Comparison of ENCODE assay signal across 15 cellular contexts in genomic region chr1:224637510-224637909, GRCh38. TPM values are rescaled to one million over a fixed set of nuclear protein-coding genes. Genes with fewer than 3 reads are reported as not detected.
DNase-seq lines count a peak whose midpoint lies in the region; ATAC-seq lines count a peak whose summit lies in the region.
"Had no signal": no experiment of that assay in that cellular context is flagged by ENCODE, and none has a peak within 500 bp of the region (broad histone marks: within the 10 kb centered on the region; RNA-seq: fewer than 3 reads in every experiment).

No MANE protein-coding gene starts in this region.

- ATAC-seq in stimulated activated effector memory CD8-positive, alpha-beta T cell treated with anti-CD3 and anti-CD28 coated beads, Interleukin-12 subunit alpha, Interleukin-12 subunit beta, amount 100 ng/mL, for 72 hours: peak; percentile 52
- no peak for ATAC-seq in GM21786 (IDR thresholded peaks at IDR 0.05; ENCODE audit: unreplicated experiment)
- ATAC-seq in HG02870 (IDR thresholded peaks at IDR 0.05; ENCODE audit: unreplicated experiment): no peak

- peaks cover 80% of the 10 kb centered on the region for H3K4me1 ChIP-seq in SJSA1 (replicated peaks)

- DNase-seq in activated CD4-positive, alpha-beta memory T cell treated with anti-CD3 and anti-CD28 coated beads for 36 hours: peak; percentile 18
- no peak for DNase-seq in activated CD4-positive, alpha-beta memory T cell treated with anti-CD3 and anti-CD28 coated beads, Interleukin-2, amount 10 ng/mL, durations not matched to agents 7 days and 5 days
- DNase-seq in SJSA1 (ENCODE audit: low read depth in 1 of 2, low spot score in 2 of 2): peak; percentile 98 to 99
- DNase-seq in fibroblast of gingiva (ENCODE audit: low read depth): peak; percentile 42
- no peak for DNase-seq in stimulated activated effector memory CD8-positive, alpha-beta T cell treated with anti-CD3 and anti-CD28 coated beads, Interleukin-12 subunit alpha, Interleukin-12 subunit beta, amount 100 ng/mL, for 72 hours (ENCODE audit: low spot score in 2 of 2)
- DNase-seq in NOMO-1 (lab: John Stamatoyannopoulos, UW; ENCODE audit: unreplicated experiment in 2 of 2): no peak
- DNase-seq: NCI-H446 treated with DMSO at 0.1 percent for 48 hours; stimulated activated CD4-positive, alpha-beta T cell treated with anti-CD3 and anti-CD28 coated beads, Interleukin-15, amount 100 ng/mL, for 24 hours; stimulated activated naive CD4-positive, alpha-beta T cell treated with Interleukin-2 at 50 U/mL for 16 hours; SW 1271 had no signal

- CTCF ChIA-PET in activated CD4-positive, alpha-beta memory T cell treated with anti-CD3 and anti-CD28 coated beads for 36 hours (lab: Charles Lee): interaction anchor here (0.6 kb wide), 1 partner anchor 14 kb away, joined by 3 read pairs; no protein-coding TSS in a partner anchor
- CTCF ChIA-PET in activated CD4-positive, alpha-beta memory T cell treated with anti-CD3 and anti-CD28 coated beads, Interleukin-2, amount 10 ng/mL, durations not matched to agents 7 days and 5 days (lab: Charles Lee): interaction anchor here (1.0 to 1.4 kb wide), 2 partner anchors 10 to 14 kb away, joined by 3 read pairs; no protein-coding TSS in a partner anchor

- H3K36me3 ChIP-seq in SJSA1: no peaks in the 10 kb centered on the region

- H3K9me3 ChIP-seq in SJSA1 (replicated peaks): no peaks in the 10 kb centered on the region

- peaks cover 9% of the 10 kb centered on the region for H3K4me1 Mint-ChIP-seq in activated CD4-positive, alpha-beta memory T cell treated with anti-CD3 and anti-CD28 coated beads for 36 hours (ENCODE audit: low read depth)
- peaks cover 18% of the 10 kb centered on the region for H3K4me1 Mint-ChIP-seq in activated CD4-positive, alpha-beta memory T cell treated with anti-CD3 and anti-CD28 coated beads, Interleukin-2, amount 10 ng/mL, durations not matched to agents 7 days and 5 days
- peaks cover 9% of the 10 kb centered on the region for H3K4me1 Mint-ChIP-seq in stimulated activated effector memory CD8-positive, alpha-beta T cell treated with anti-CD3 and anti-CD28 coated beads, Interleukin-12 subunit alpha, Interleukin-12 subunit beta, amount 100 ng/mL, for 72 hours
- H3K4me1 Mint-ChIP-seq: B cell, IgD-negative memory B cell had no signal

- peak overlapping the region; percentile 88 for H3K27ac ChIP-seq in SJSA1
- H3K27ac ChIP-seq: hepatocyte had no signal

- H3K27me3 ChIP-seq in SJSA1 (replicated peaks): no peaks in the 10 kb centered on the region
- H3K27me3 ChIP-seq: hepatocyte had no signal

- POLR2A ChIA-PET in activated CD4-positive, alpha-beta memory T cell treated with anti-CD3 and anti-CD28 coated beads for 36 hours (lab: Charles Lee): no interaction called here
- POLR2A ChIA-PET in activated CD4-positive, alpha-beta memory T cell treated with anti-CD3 and anti-CD28 coated beads, Interleukin-2, amount 10 ng/mL, durations not matched to agents 7 days and 5 days (lab: Charles Lee): no interaction called here

- H3K27me3 Mint-ChIP-seq in activated CD4-positive, alpha-beta memory T cell treated with anti-CD3 and anti-CD28 coated beads for 36 hours: no peaks in the 10 kb centered on the region
- H3K27me3 Mint-ChIP-seq in activated CD4-positive, alpha-beta memory T cell treated with anti-CD3 and anti-CD28 coated beads, Interleukin-2, amount 10 ng/mL, durations not matched to agents 7 days and 5 days: peaks cover 5% of the 10 kb centered on the region

- no peaks in the 10 kb centered on the region for H3K36me3 Mint-ChIP-seq in activated CD4-positive, alpha-beta memory T cell treated with anti-CD3 and anti-CD28 coated beads for 36 hours
- H3K36me3 Mint-ChIP-seq in activated CD4-positive, alpha-beta memory T cell treated with anti-CD3 and anti-CD28 coated beads, Interleukin-2, amount 10 ng/mL, durations not matched to agents 7 days and 5 days (ENCODE audit: low read depth): no peaks in the 10 kb centered on the region
- H3K36me3 Mint-ChIP-seq in stimulated activated effector memory CD8-positive, alpha-beta T cell treated with anti-CD3 and anti-CD28 coated beads, Interleukin-12 subunit alpha, Interleukin-12 subunit beta, amount 100 ng/mL, for 72 hours: no peaks in the 10 kb centered on the region
- H3K36me3 Mint-ChIP-seq: IgD-negative memory B cell had no signal

- H3K27ac Mint-ChIP-seq in activated CD4-positive, alpha-beta memory T cell treated with anti-CD3 and anti-CD28 coated beads for 36 hours: no peak overlapping the region
- H3K27ac Mint-ChIP-seq in activated CD4-positive, alpha-beta memory T cell treated with anti-CD3 and anti-CD28 coated beads, Interleukin-2, amount 10 ng/mL, durations not matched to agents 7 days and 5 days: no peak overlapping the region
- H3K27ac Mint-ChIP-seq in stimulated activated effector memory CD8-positive, alpha-beta T cell treated with anti-CD3 and anti-CD28 coated beads, Interleukin-12 subunit alpha, Interleukin-12 subunit beta, amount 100 ng/mL, for 72 hours: no peak overlapping the region
- H3K27ac Mint-ChIP-seq: B cell, IgD-negative memory B cell had no signal

- intact Hi-C loops in activated CD4-positive, alpha-beta memory T cell treated with anti-CD3 and anti-CD28 coated beads for 36 hours (cut with micrococcal nuclease): no loop called here

- H3K4me3 ChIP-seq in SJSA1: no peak overlapping the region
- H3K4me3 ChIP-seq: hepatocyte had no signal

- H3K4me3 Mint-ChIP-seq in activated CD4-positive, alpha-beta memory T cell treated with anti-CD3 and anti-CD28 coated beads for 36 hours: no peak overlapping the region
- H3K4me3 Mint-ChIP-seq in activated CD4-positive, alpha-beta memory T cell treated with anti-CD3 and anti-CD28 coated beads, Interleukin-2, amount 10 ng/mL, durations not matched to agents 7 days and 5 days: no peak overlapping the region
- H3K4me3 Mint-ChIP-seq in stimulated activated effector memory CD8-positive, alpha-beta T cell treated with anti-CD3 and anti-CD28 coated beads, Interleukin-12 subunit alpha, Interleukin-12 subunit beta, amount 100 ng/mL, for 72 hours: no peak overlapping the region
- H3K4me3 Mint-ChIP-seq: B cell, IgD-negative memory B cell had no signal

- no peaks in the 10 kb centered on the region for H3K9me3 Mint-ChIP-seq in activated CD4-positive, alpha-beta memory T cell treated with anti-CD3 and anti-CD28 coated beads for 36 hours
- H3K9me3 Mint-ChIP-seq in activated CD4-positive, alpha-beta memory T cell treated with anti-CD3 and anti-CD28 coated beads, Interleukin-2, amount 10 ng/mL, durations not matched to agents 7 days and 5 days: no peaks in the 10 kb centered on the region
- H3K9me3 Mint-ChIP-seq in stimulated activated effector memory CD8-positive, alpha-beta T cell treated with anti-CD3 and anti-CD28 coated beads, Interleukin-12 subunit alpha, Interleukin-12 subunit beta, amount 100 ng/mL, for 72 hours: no peaks in the 10 kb centered on the region
- H3K9me3 Mint-ChIP-seq: IgD-negative memory B cell had no signal

RNA-seq across cellular contexts. Expression of gene CNIH3, which starts 21.4 kb away (rescaled TPM):
- total RNA-seq in activated CD4-positive, alpha-beta memory T cell treated with anti-CD3 and anti-CD28 coated beads for 36 hours: under 1 TPM; 0.63 to 1.00 TPM
- 1 to 10 TPM; 1.4 to 1.9 TPM for total RNA-seq in activated CD4-positive, alpha-beta memory T cell treated with anti-CD3 and anti-CD28 coated beads, Interleukin-2, amount 10 ng/mL, durations not matched to agents 7 days and 5 days
- total RNA-seq in SJSA1 (2014; rRNA removed; shearing (Covaris generic)): 7.8 and 7.9 TPM in 2 replicates

Comparison
In these comparisons a context has a peak if more than half of its experiments do, and no peak if none do; other contexts are left out.
1. DNase-seq: peak in activated CD4-positive, alpha-beta memory T cell treated with anti-CD3 and anti-CD28 coated beads for 36 hours (single experiment), SJSA1 (2 of 2) and fibroblast of gingiva (single experiment); none in activated CD4-positive, alpha-beta memory T cell treated with anti-CD3 and anti-CD28 coated beads, Interleukin-2, amount 10 ng/mL, durations not matched to agents 7 days and 5 days (single experiment), stimulated activated effector memory CD8-positive, alpha-beta T cell treated with anti-CD3 and anti-CD28 coated beads, Interleukin-12 subunit alpha, Interleukin-12 subunit beta, amount 100 ng/mL, for 72 hours (0 of 2) and NOMO-1 (0 of 2).